In genomic region chr14:80428171-80428570, GRCh38 we compare ENCODE assay signal across 16 cellular contexts.
DNase-seq lines count a peak whose midpoint lies in the region; ATAC-seq and TF ChIP-seq lines count a peak whose summit lies in the region.
"Had no signal": no experiment of that assay in that cellular context is flagged by ENCODE, and none has a peak within 500 bp of the region (broad histone marks: within the 10 kb centered on the region; RNA-seq: fewer than 3 reads in every experiment).

No MANE protein-coding gene starts in this region.

- no peak for TF ChIP-seq RAD21 in IMR-90 (IDR thresholded peaks at IDR 0.05; ENCODE audit: low read length)

- H2AFZ ChIP-seq in IMR-90 (replicated peaks; ENCODE audit: low read length, poor library complexity): no peak overlapping the region
- H2AFZ ChIP-seq: GM23338 had no signal

- H3K4me2 ChIP-seq in IMR-90 (ENCODE audit: low read depth, low read length): no peak overlapping the region
- H3K4me2 ChIP-seq: GM23338 had no signal

- BruUV-seq in IMR-90 (replicated peaks; lab: Mats Ljungman, UMichigan): no TSS peak

- no peak for ATAC-seq in IMR-90 (ENCODE audit: low read depth)
- no peak for ATAC-seq in stimulated activated memory B cell treated with anti-CD40 and anti-IgM and Interleukin-4, amounts not matched to agents 10 μg/mL and 1 μg/mL and 100 μg/mL, for 72 hours
- ATAC-seq in GM19463 (IDR thresholded peaks at IDR 0.05; ENCODE audit: unreplicated experiment): no peak
- ATAC-seq: GM23338, HepG2 had no signal

- H3K9me3 ChIP-seq in IMR-90 (ENCODE audit: control insufficient read depth, insufficient read depth, low read length): no peaks in the 10 kb centered on the region

- no peak overlapping the region for H2AK9ac ChIP-seq in IMR-90 (replicated peaks; ENCODE audit: low read depth, low read length, poor library complexity)

- H3K9me1 ChIP-seq in IMR-90 (ENCODE audit: insufficient read depth, low read length): no peaks in the 10 kb centered on the region

- POLR2A ChIA-PET in AG04449 (lab: Yijun Ruan, JAX): no interaction called here
- POLR2A ChIA-PET in IMR-90 (lab: Charles Lee; ENCODE audit: unreplicated experiment): no interaction called here

- H3K27me3 Mint-ChIP-seq in stimulated activated memory B cell treated with anti-CD40 and anti-IgM and Interleukin-4, amounts not matched to agents 10 μg/mL and 1 μg/mL and 100 μg/mL, for 72 hours: no peaks in the 10 kb centered on the region

- DNase-seq in AG04449 (ENCODE audit: low read depth, low spot score) (peak; percentile 36), IMR-90 (peak; percentile 47), choroid plexus epithelial cell (ENCODE audit: low read depth) (peak; percentile 52), iris pigment epithelial cell (ENCODE audit: low read depth) (peak; percentile 59), A172 (ENCODE audit: low spot score) (no peak)
- DNase-seq in activated naive CD4-positive, alpha-beta T cell treated with anti-CD3 and anti-CD28 coated beads, Interleukin-2, amount 50 U/mL, for 16 hours: no peak
- DNase-seq: Kasumi-1, NCI-H1930, NCI-H2171 treated with DMSO at 0.1 percent for 48 hours, NCI-H82 had no signal

- no CpG with 5 or more reads among the region's 3 CpGs for WGBS in IMR-90 (ENCODE audit: extremely low coverage in 2 of 2, insufficient read length in 1 of 2), 2 experiments

- peak overlapping the region; percentile 10; the same call in 1 of the 2 replicates for H3K14ac ChIP-seq in IMR-90 (replicated peaks; ENCODE audit: low read depth, low read length)

- no peak overlapping the region for H3K4me3 Mint-ChIP-seq in stimulated activated memory B cell treated with anti-CD40 and anti-IgM and Interleukin-4, amounts not matched to agents 10 μg/mL and 1 μg/mL and 100 μg/mL, for 72 hours
- H3K4me3 Mint-ChIP-seq: CD14-positive monocyte, GM23338 had no signal

- no peak for TF ChIP-seq CTCF in AG04449 (IDR thresholded peaks at IDR 0.05; ENCODE audit: insufficient read depth, low read length, missing control alignments)
- TF ChIP-seq CTCF in IMR-90 (conservative IDR thresholded peaks at IDR 0.05; ENCODE audit: low read depth, low read length): no peak
- no peak for TF ChIP-seq CTCF in choroid plexus epithelial cell (conservative IDR thresholded peaks at IDR 0.05; ENCODE audit: low read depth, low read length)

- H3K27ac Mint-ChIP-seq in stimulated activated memory B cell treated with anti-CD40 and anti-IgM and Interleukin-4, amounts not matched to agents 10 μg/mL and 1 μg/mL and 100 μg/mL, for 72 hours: no peak overlapping the region
- H3K27ac Mint-ChIP-seq: CD14-positive monocyte, GM23338 had no signal

- H4K8ac ChIP-seq in IMR-90 (ENCODE audit: low read depth in 2 of 2, low read length in 2 of 2): peak overlapping the region; percentile 45 to 49; a peak in 2 of 4 replicates

- H2AK5ac ChIP-seq in IMR-90 (ENCODE audit: low read depth, low read length): no peak overlapping the region

- peaks cover 10% of the 10 kb centered on the region for H3K4me1 ChIP-seq in IMR-90 (ENCODE audit: control insufficient read depth, insufficient read depth, low read length)

- H2BK5ac ChIP-seq in IMR-90 (ENCODE audit: low read depth, low read length, poor library complexity, severe bottlenecking): peak overlapping the region; percentile 33

- in situ Hi-C loops in IMR-90 (cut with MboI; ENCODE audit: low sequenced_read_pairs): no loop called here

- H3K79me1 ChIP-seq in IMR-90 (ENCODE audit: low read depth in 1 of 2, low read length in 2 of 2): no peaks in the 10 kb centered on the region

- H3K9ac ChIP-seq in IMR-90 (ENCODE audit: low read depth, low read length): no peak overlapping the region

- H4K5ac ChIP-seq in IMR-90 (ENCODE audit: low read depth, low read length): no peak overlapping the region; the same call in 1 of the 2 replicates

- H3K27ac ChIP-seq in IMR-90 (ENCODE audit: insufficient read depth, low read length): no peak overlapping the region
- H3K27ac ChIP-seq: 22Rv1 had no signal

- H2BK15ac ChIP-seq in IMR-90 (ENCODE audit: low read depth, low read length): peak overlapping the region; percentile 60; the same call in 1 of the 3 replicates

- peak overlapping the region; percentile 10; the same call in 1 of the 2 replicates for H3K56ac ChIP-seq in IMR-90 (ENCODE audit: extremely low read depth, insufficient read depth, low read length)

- H3K9me3 Mint-ChIP-seq in stimulated activated memory B cell treated with anti-CD40 and anti-IgM and Interleukin-4, amounts not matched to agents 10 μg/mL and 1 μg/mL and 100 μg/mL, for 72 hours: no peaks in the 10 kb centered on the region
- H3K9me3 Mint-ChIP-seq: GM23338 had no signal

- H3K4ac ChIP-seq in IMR-90 (ENCODE audit: low read depth, low read length): peak overlapping the region; percentile 4; the same call in 1 of the 2 replicates

- no peaks in the 10 kb centered on the region for H3K4me1 Mint-ChIP-seq in stimulated activated memory B cell treated with anti-CD40 and anti-IgM and Interleukin-4, amounts not matched to agents 10 μg/mL and 1 μg/mL and 100 μg/mL, for 72 hours
- H3K4me1 Mint-ChIP-seq: CD14-positive monocyte, GM23338 had no signal

- peak overlapping the region; percentile 9; the same call in 1 of the 2 replicates for H3K18ac ChIP-seq in IMR-90 (ENCODE audit: low read depth, low read length)

- intact Hi-C loops in IMR-90 (cut with micrococcal nuclease): loop anchor here (5.0 kb wide), 1 partner anchor 371 kb away; no protein-coding TSS in a partner anchor

- peak overlapping the region; percentile 27 for H2BK20ac ChIP-seq in IMR-90 (ENCODE audit: low read depth, low read length)

- H3K36me3 ChIP-seq in IMR-90 (ENCODE audit: control insufficient read depth, insufficient read depth, low read length): no peaks in the 10 kb centered on the region

- dilution Hi-C loops in IMR-90 (cut with HindIII; ENCODE audit: low sequenced_read_pairs, unreplicated experiment): no loop called here

- no peaks in the 10 kb centered on the region for H4K20me1 ChIP-seq in IMR-90 (ENCODE audit: insufficient read depth, low read length)

- H2BK120ac ChIP-seq in IMR-90 (ENCODE audit: low read depth, low read length): peak overlapping the region; percentile 21

- no peaks in the 10 kb centered on the region for H3K36me3 Mint-ChIP-seq in stimulated activated memory B cell treated with anti-CD40 and anti-IgM and Interleukin-4, amounts not matched to agents 10 μg/mL and 1 μg/mL and 100 μg/mL, for 72 hours
- H3K36me3 Mint-ChIP-seq: CD14-positive monocyte had no signal

- peak overlapping the region; percentile 44; the same call in 1 of the 2 replicates for H4K91ac ChIP-seq in IMR-90 (ENCODE audit: insufficient read depth, low read depth, low read length)

- no peaks in the 10 kb centered on the region for H3K27me3 ChIP-seq in IMR-90 (ENCODE audit: control insufficient read depth, insufficient read depth, low read length)

- TF ChIP-seq POLR2A in IMR-90 (IDR thresholded peaks at IDR 0.05; ENCODE audit: low read depth, low read length): no peak

- CTCF ChIA-PET in AG04449 (lab: Yijun Ruan, JAX) (no interaction called here), IMR-90 (lab: Yijun Ruan, JAX) (interaction anchor here (0.5 to 1.0 kb wide), 3 partner anchors 9 to 1494 kb away, joined by 3 read pairs; no protein-coding TSS in a partner anchor)

- H3K4me3 ChIP-seq in AG04449 (ENCODE audit: low read depth, low read length) (no peak overlapping the region), IMR-90 (ENCODE audit: insufficient read depth, low read depth, low read length) (no peak overlapping the region), choroid plexus epithelial cell (ENCODE audit: low read depth, low read length) (no peak overlapping the region)
- H3K4me3 ChIP-seq: GM23338 had no signal

- H3K23ac ChIP-seq in IMR-90 (ENCODE audit: low read depth, low read length): no peak overlapping the region

TF ChIP-seq in IMR-90, 13 proteins besides CTCF, POLR2A, EP300 and RAD21:
- TF ChIP-seq CHD1 (IDR thresholded peaks at IDR 0.05; ENCODE audit: low read depth, low read length) (no peak), RFX5 (IDR thresholded peaks at IDR 0.05; ENCODE audit: low read depth, low read length) (no peak), NFE2L2 (IDR thresholded peaks at IDR 0.05; ENCODE audit: low read depth, low read length) (no peak), ELK1 (IDR thresholded peaks at IDR 0.05; ENCODE audit: borderline replicate concordance, low read depth, low read length) (no peak), MAFK (IDR thresholded peaks at IDR 0.05; ENCODE audit: low read depth, low read length) (no peak), MXI1 (IDR thresholded peaks at IDR 0.05; ENCODE audit: borderline replicate concordance, low read depth, low read length) (no peak), FOS (IDR thresholded peaks at IDR 0.05; ENCODE audit: low read depth, low read length) (no peak), CEBPB (IDR thresholded peaks at IDR 0.05; ENCODE audit: low read depth, low read length) (no peak), MAZ (IDR thresholded peaks at IDR 0.05; ENCODE audit: borderline replicate concordance, low read depth, low read length) (no peak), SMC3 (IDR thresholded peaks at IDR 0.05; ENCODE audit: low read depth, low read length) (no peak), RCOR1 (IDR thresholded peaks at IDR 0.05; ENCODE audit: insufficient replicate concordance, low read length) (no peak), BHLHE40 (IDR thresholded peaks at IDR 0.05; ENCODE audit: low read depth, low read length) (no peak), USF2 (IDR thresholded peaks at IDR 0.05; ENCODE audit: low read depth, low read length) (no peak)

Comparison
In these comparisons a context has a peak if more than half of its experiments do, and no peak if none do; other contexts are left out.
1. DNase-seq: peak in AG04449 (single experiment), IMR-90 (single experiment), choroid plexus epithelial cell (single experiment) and iris pigment epithelial cell (single experiment); none in A172 (single experiment) and activated naive CD4-positive, alpha-beta T cell treated with anti-CD3 and anti-CD28 coated beads, Interleukin-2, amount 50 U/mL, for 16 hours (single experiment).